ENCODE assay signal across 8 cellular contexts in the genomic region with DNA sequence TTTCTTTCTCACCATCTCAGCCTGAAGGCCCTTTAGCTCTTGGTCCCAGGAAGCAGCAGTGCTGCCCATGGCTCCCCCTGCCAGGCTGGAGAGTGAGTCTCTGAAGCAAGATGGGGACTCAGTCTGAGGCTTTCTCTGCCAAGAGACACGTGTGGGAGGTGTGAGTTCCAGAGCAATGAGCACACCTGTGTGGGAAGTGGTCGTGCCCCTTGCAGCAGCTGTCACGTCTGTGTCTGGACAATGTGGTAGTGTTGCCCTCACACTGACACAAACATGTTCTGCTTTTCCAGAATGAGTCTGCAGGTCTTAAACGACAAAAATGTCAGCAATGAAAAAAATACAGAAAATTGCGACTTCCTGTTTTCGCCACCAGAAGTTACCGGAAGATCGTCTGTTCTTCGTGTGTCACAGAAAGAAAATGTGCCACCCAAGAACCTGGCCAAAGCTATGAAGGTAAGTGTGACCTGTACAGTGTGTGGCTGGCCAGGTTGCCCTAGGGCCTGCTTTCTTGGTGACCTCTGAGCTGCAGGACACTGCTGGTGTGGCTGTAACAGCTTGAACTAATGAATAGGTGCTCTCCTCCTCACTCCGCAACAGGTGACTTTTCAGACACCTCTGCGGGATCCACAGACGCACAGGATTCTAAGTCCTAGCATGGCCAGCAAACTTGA. TPM values are rescaled to one million over a fixed set of nuclear protein-coding genes. Genes with fewer than 3 reads are reported as not detected.
DNase-seq lines count a peak whose midpoint lies in the region; ATAC-seq and TF ChIP-seq lines count a peak whose summit lies in the region.

No MANE protein-coding gene starts in this region.

- H3K27me3 Mint-ChIP-seq in activated CD8-positive, alpha-beta T cell treated with anti-CD3 and anti-CD28 coated beads for 36 hours = no peaks in the 10 kb centered on the region

- H3K36me3 ChIP-seq in left lung (peaks cover 0 to 22% of the 10 kb centered on the region in 2 donors), thymus (ENCODE audit: control insufficient read depth, insufficient read depth) (peaks cover 32% of the 10 kb centered on the region)

- H3K9me3 ChIP-seq in left lung = no peaks in the 10 kb centered on the region
- H3K9me3 ChIP-seq in thymus (ENCODE audit: control insufficient read depth) = no peaks in the 10 kb centered on the region

- H3K4me1 Mint-ChIP-seq in activated CD8-positive, alpha-beta T cell treated with anti-CD3 and anti-CD28 coated beads for 36 hours (ENCODE audit: low read depth) = peaks cover 53% of the 10 kb centered on the region

- H3K4me1 ChIP-seq in left lung = peaks cover 24 to 90% of the 10 kb centered on the region in 2 donors
- H3K4me1 ChIP-seq in thymus (ENCODE audit: control insufficient read depth, insufficient read depth, low read length) = peaks cover 36% of the 10 kb centered on the region

- ATAC-seq in Right ventricle myocardium inferior = no peak
- ATAC-seq in left cardiac atrium = no peak
- ATAC-seq in activated CD8-positive, alpha-beta T cell treated with anti-CD3 and anti-CD28 coated beads for 36 hours = peak; percentile 43
- no peak for ATAC-seq in left lung
- no peak for ATAC-seq in HG03159 (IDR thresholded peaks at IDR 0.05; ENCODE audit: unreplicated experiment)
- ATAC-seq in GM21529 (IDR thresholded peaks at IDR 0.05; ENCODE audit: unreplicated experiment) = no peak

- no peaks in the 10 kb centered on the region for H3K9me3 Mint-ChIP-seq in activated CD8-positive, alpha-beta T cell treated with anti-CD3 and anti-CD28 coated beads for 36 hours

- POLR2A ChIA-PET in activated CD8-positive, alpha-beta T cell treated with anti-CD3 and anti-CD28 coated beads for 36 hours (lab: Charles Lee) = interaction anchor here (0.7 to 11.2 kb wide), 16 partner anchors 10 to 150 kb away, joined by 3 to 190 read pairs (median 4); partner anchors contain the start of genes LETM1, NSD2 and SLBP

- peak overlapping the region; percentile 99 for H3K27ac Mint-ChIP-seq in activated CD8-positive, alpha-beta T cell treated with anti-CD3 and anti-CD28 coated beads for 36 hours

- DNase-seq in Right ventricle myocardium inferior (ENCODE audit: missing footprints) (peak; percentile 67), left cardiac atrium (no peak), left lung (no peak), NCI-H187 (lab: John Stamatoyannopoulos, UW) (no peak)
- DNase-seq in activated CD8-positive, alpha-beta T cell treated with anti-CD3 and anti-CD28 coated beads for 36 hours = peak; percentile 84

- intact Hi-C loops in Right ventricle myocardium inferior (cut with DNase I) = no loop called here
- intact Hi-C loops in left cardiac atrium (cut with DNase I) = loop anchor here in 1 of 2 donors (10.0 kb wide), 1 partner anchor 368 kb away; no protein-coding TSS in a partner anchor
- intact Hi-C loops in activated CD8-positive, alpha-beta T cell treated with anti-CD3 and anti-CD28 coated beads for 36 hours (cut with micrococcal nuclease) = no loop called here
- intact Hi-C loops in left lung (cut with DNase I) = no loop called here

- H3K27me3 ChIP-seq in left lung = no peaks in the 10 kb centered on the region
- H3K27me3 ChIP-seq in thymus (ENCODE audit: control insufficient read depth, insufficient read depth) = no peaks in the 10 kb centered on the region

- CTCF ChIA-PET in activated CD8-positive, alpha-beta T cell treated with anti-CD3 and anti-CD28 coated beads for 36 hours (lab: Charles Lee) = interaction anchor here (0.8 to 15.4 kb wide), 6 partner anchors 9 to 31 kb away, joined by 4 to 257 read pairs (median 6); partner anchors contain the start of gene SLBP

- H3K36me3 Mint-ChIP-seq in activated CD8-positive, alpha-beta T cell treated with anti-CD3 and anti-CD28 coated beads for 36 hours (ENCODE audit: low read depth) = peaks cover 62% of the 10 kb centered on the region

- peak overlapping the region; percentile 97 for H3K4me3 Mint-ChIP-seq in activated CD8-positive, alpha-beta T cell treated with anti-CD3 and anti-CD28 coated beads for 36 hours

- H3K27ac ChIP-seq in left lung (peak overlapping the region; percentile 69 to 97), thymus (ENCODE audit: low read depth) (peak overlapping the region; percentile 98)

- WGBS in thymus = 29% methylated on average over 12 of the region's 12 CpGs

- TF ChIP-seq CTCF in activated CD8-positive, alpha-beta T cell treated with anti-CD3 and anti-CD28 coated beads for 36 hours (IDR thresholded peaks at IDR 0.05) = no peak
- TF ChIP-seq CTCF in left lung (IDR thresholded peaks at IDR 0.05) = no peak

- H3K4me3 ChIP-seq in left lung (peak overlapping the region in 1 of 2 donors; percentile 37), thymus (ENCODE audit: low read length) (peak overlapping the region; percentile 72)

RNA-seq across cellular contexts. Expression of gene TACC3, which starts 1.9 kb away (rescaled TPM):
- total RNA-seq in Right ventricle myocardium inferior (7.0 TPM), left cardiac atrium (1 to 10 TPM; 6.3 to 9.2 TPM), left lung (10 to 100 TPM; 20.3 to 28.1 TPM)
- total RNA-seq in activated CD8-positive, alpha-beta T cell treated with anti-CD3 and anti-CD28 coated beads for 36 hours = 100 to 1,000 TPM; 190 to 200 TPM
- polyA plus RNA-seq in thymus = 46.7 TPM

RNA-seq across cellular contexts. Expression of gene TMEM129, which starts 2.1 kb away (rescaled TPM):
- total RNA-seq in Right ventricle myocardium inferior (26.3 TPM), left cardiac atrium (10 to 100 TPM; 34.0 to 48.4 TPM), left lung (10 to 100 TPM; 36.8 to 41.1 TPM)
- 10 to 100 TPM; 17.8 to 18.2 TPM for total RNA-seq in activated CD8-positive, alpha-beta T cell treated with anti-CD3 and anti-CD28 coated beads for 36 hours
- 23.2 TPM for polyA plus RNA-seq in thymus

RNA-seq across cellular contexts. Expression of gene SLBP, which starts 11.1 kb away (rescaled TPM):
- total RNA-seq in Right ventricle myocardium inferior (13.7 TPM), left cardiac atrium (10 to 100 TPM; 15.8 to 18.2 TPM), left lung (10 to 100 TPM; 39.1 to 42.8 TPM)
- total RNA-seq in activated CD8-positive, alpha-beta T cell treated with anti-CD3 and anti-CD28 coated beads for 36 hours = 100 to 1,000 TPM; 115 to 117 TPM
- polyA plus RNA-seq in thymus = 53.1 TPM

RNA-seq across cellular contexts. Expression of gene FAM53A, which starts 39.2 kb away (rescaled TPM):
- total RNA-seq in Right ventricle myocardium inferior = 0.49 TPM
- 1 to 10 TPM; 1.3 to 1.6 TPM for total RNA-seq in left cardiac atrium
- 1 to 10 TPM; 1.2 to 1.8 TPM for total RNA-seq in activated CD8-positive, alpha-beta T cell treated with anti-CD3 and anti-CD28 coated beads for 36 hours
- total RNA-seq in left lung = 1 to 10 TPM; 1.8 to 1.9 TPM
- polyA plus RNA-seq in thymus = 2.0 TPM

Comparison
In these comparisons a context has a peak if more than half of its experiments do, and no peak if none do; other contexts are left out.
1. DNase-seq: peak in Right ventricle myocardium inferior (single experiment) and activated CD8-positive, alpha-beta T cell treated with anti-CD3 and anti-CD28 coated beads for 36 hours (single experiment); none in left cardiac atrium (single experiment), left lung (0 of 2) and NCI-H187 (0 of 2).
2. RNA of gene TACC3, which starts 1.9 kb away (total RNA-seq): 190 to 200 TPM in activated CD8-positive, alpha-beta T cell treated with anti-CD3 and anti-CD28 coated beads for 36 hours; 20.3 to 28.1 TPM in left lung, 6.3 to 9.2 TPM in left cardiac atrium and 7.0 TPM in Right ventricle myocardium inferior (single experiment); every median in the first group is over 4 times any median in the second.